16 cellular contexts compared by ENCODE assay signal in genomic region chr6:43874814-43875590, GRCh38.
DNase-seq lines count a peak whose midpoint lies in the region; TF ChIP-seq lines count a peak whose summit lies in the region.
"Had no signal": no experiment of that assay in that cellular context is flagged by ENCODE, and none has a peak within 500 bp of the region (broad histone marks: within the 10 kb centered on the region; RNA-seq: fewer than 3 reads in every experiment).

No MANE protein-coding gene starts in this region.

- H3K27ac ChIP-seq in VCaP (peak overlapping the region; percentile 55), hepatocyte (peak overlapping the region; percentile 57), Peyer's patch (no peak overlapping the region)
- H3K27ac ChIP-seq: A549; BLaER1 treated with 17β-estradiol and CSF1 and Interleukin-3, amounts not matched to agents 10 nM and 100 nM had no signal

- WGBS in hepatocyte (ENCODE audit: low lambda C conversion rate, missing lambda C conversion rate): 85% methylated on average over 4 of the region's 4 CpGs

- H3K9me3 ChIP-seq in hepatocyte (ENCODE audit: low read depth) (no peaks in the 10 kb centered on the region), Peyer's patch (no peaks in the 10 kb centered on the region)
- H3K9me3 ChIP-seq: A549; BLaER1 treated with 17β-estradiol and CSF1 and Interleukin-3, amounts not matched to agents 10 nM and 100 nM had no signal

- H2AFZ ChIP-seq in hepatocyte: no peak overlapping the region

- no peak overlapping the region for H3K4me3 Mint-ChIP-seq in progenitor cell of endocrine pancreas (ENCODE audit: low read depth)
- H3K4me3 Mint-ChIP-seq: CD4-positive, alpha-beta T cell; IgD-negative memory B cell had no signal

- H3K27ac Mint-ChIP-seq in progenitor cell of endocrine pancreas: peak overlapping the region; percentile 91
- H3K27ac Mint-ChIP-seq: CD4-positive, alpha-beta T cell; IgD-negative memory B cell had no signal

- DNase-seq in NCI-H69 (lab: John Stamatoyannopoulos, UW): peak; percentile 27
- no peak for DNase-seq in hepatocyte (ENCODE audit: low spot score)
- no peak for DNase-seq in progenitor cell of endocrine pancreas (ENCODE audit: low spot score, unreplicated experiment)
- DNase-seq in Peyer's patch: no peak
- DNase-seq in kidney glomerular epithelial cell (lab: John Stamatoyannopoulos, UW): no peak
- no peak for DNase-seq in foreskin fibroblast
- DNase-seq: AML-193; CD4-positive, alpha-beta T cell; GF-D8; NCI-H1694 treated with DMSO at 0.1 percent for 48 hours; NCI-H226; SHP77 treated with DMSO at 0.1 percent for 48 hours had no signal

- no peak for TF ChIP-seq POLR2A in Peyer's patch (IDR thresholded peaks at IDR 0.05)

- H3K4me2 ChIP-seq in hepatocyte: no peak overlapping the region
- H3K4me2 ChIP-seq: A549 had no signal

- H3K36me3 ChIP-seq in hepatocyte (replicated peaks; ENCODE audit: insufficient read depth, low read depth): no peaks in the 10 kb centered on the region
- no peaks in the 10 kb centered on the region for H3K36me3 ChIP-seq in Peyer's patch
- H3K36me3 ChIP-seq: BLaER1 treated with 17β-estradiol and CSF1 and Interleukin-3, amounts not matched to agents 10 nM and 100 nM had no signal

- H3K4me1 Mint-ChIP-seq in progenitor cell of endocrine pancreas (ENCODE audit: low read depth): peaks cover 53% of the 10 kb centered on the region
- H3K4me1 Mint-ChIP-seq: IgD-negative memory B cell had no signal

- H3K4me1 ChIP-seq in hepatocyte (ENCODE audit: insufficient read depth): peaks cover 12% of the 10 kb centered on the region
- H3K4me1 ChIP-seq in Peyer's patch: no peaks in the 10 kb centered on the region
- H3K4me1 ChIP-seq: A549 had no signal

- no peaks in the 10 kb centered on the region for H4K20me1 ChIP-seq in hepatocyte (ENCODE audit: insufficient read depth, poor library complexity, severe bottlenecking)
- H4K20me1 ChIP-seq: BLaER1 treated with 17β-estradiol and CSF1 and Interleukin-3, amounts not matched to agents 10 nM and 100 nM had no signal

- H3K79me2 ChIP-seq in hepatocyte: no peaks in the 10 kb centered on the region

- H3K4me3 ChIP-seq in hepatocyte (no peak overlapping the region), Peyer's patch (no peak overlapping the region), foreskin fibroblast (ENCODE audit: low read depth in 1 of 2, low read length in 2 of 2) (no peak overlapping the region)
- H3K4me3 ChIP-seq: A549; BLaER1 treated with 17β-estradiol and CSF1 and Interleukin-3, amounts not matched to agents 10 nM and 100 nM had no signal

- H3K9me3 Mint-ChIP-seq in progenitor cell of endocrine pancreas (ENCODE audit: low read depth): no peaks in the 10 kb centered on the region
- H3K9me3 Mint-ChIP-seq: CD4-positive, alpha-beta T cell; IgD-negative memory B cell had no signal

- H3K27me3 Mint-ChIP-seq in progenitor cell of endocrine pancreas: no peaks in the 10 kb centered on the region
- H3K27me3 Mint-ChIP-seq: CD4-positive, alpha-beta T cell had no signal

- H3K27me3 ChIP-seq in hepatocyte: no peaks in the 10 kb centered on the region
- H3K27me3 ChIP-seq in Peyer's patch: no peaks in the 10 kb centered on the region
- H3K27me3 ChIP-seq: BLaER1 treated with 17β-estradiol and CSF1 and Interleukin-3, amounts not matched to agents 10 nM and 100 nM had no signal

- no peaks in the 10 kb centered on the region for H3K9me2 ChIP-seq in hepatocyte (replicated peaks; ENCODE audit: insufficient read depth)

- TF ChIP-seq CTCF in VCaP (conservative IDR thresholded peaks at IDR 0.05) (no peak), hepatocyte (IDR thresholded peaks at IDR 0.05; ENCODE audit: poor library complexity) (no peak), progenitor cell of endocrine pancreas (IDR thresholded peaks at IDR 0.05; ENCODE audit: unreplicated experiment) (no peak), Peyer's patch (IDR thresholded peaks at IDR 0.05) (no peak), foreskin fibroblast (IDR thresholded peaks at IDR 0.05; ENCODE audit: low read depth, low read length) (no peak)

- H3K36me3 Mint-ChIP-seq in progenitor cell of endocrine pancreas (ENCODE audit: insufficient read depth): no peaks in the 10 kb centered on the region
- H3K36me3 Mint-ChIP-seq: IgD-negative memory B cell had no signal

Comparison
In these comparisons a context has a peak if more than half of its experiments do, and no peak if none do; other contexts are left out.
1. H3K27ac ChIP-seq: peak in VCaP (single experiment) and hepatocyte (single experiment); none in Peyer's patch (0 of 4).